13 cellular contexts compared by ENCODE assay signal in genomic region chr2:168530980-168531379, GRCh38.
A peak's percentile ranks its signal among the peaks of the same experiment; 100 is the strongest.
DNase-seq lines count a peak whose midpoint lies in the region; ATAC-seq and TF ChIP-seq lines count a peak whose summit lies in the region.
"Had no signal": no experiment of that assay in that cellular context is flagged by ENCODE, and none has a peak within 500 bp of the region (broad histone marks: within the 10 kb centered on the region; RNA-seq: fewer than 3 reads in every experiment).

No MANE protein-coding gene starts in this region.

- no peaks in the 10 kb centered on the region for H3K27me3 Mint-ChIP-seq in T-helper 17 cell
- H3K27me3 Mint-ChIP-seq: CD4-positive, CD25-positive, alpha-beta regulatory T cell; central memory CD8-positive, alpha-beta T cell had no signal

- no peaks in the 10 kb centered on the region for H3K9me3 ChIP-seq in T-helper 17 cell (ENCODE audit: control insufficient read depth, low read length, poor library complexity, severe bottlenecking)
- H3K9me3 ChIP-seq: thoracic aorta had no signal

- peaks cover 19% of the 10 kb centered on the region for H3K4me1 Mint-ChIP-seq in T-helper 17 cell

- H3K4me3 Mint-ChIP-seq in T-helper 17 cell: no peak overlapping the region
- H3K4me3 Mint-ChIP-seq: CD4-positive, CD25-positive, alpha-beta regulatory T cell; central memory CD8-positive, alpha-beta T cell had no signal

- peak; percentile 51 for ATAC-seq in GM19455 (IDR thresholded peaks at IDR 0.05; ENCODE audit: unreplicated experiment)
- ATAC-seq in T-helper 17 cell: no peak
- no peak for ATAC-seq in HG03108 (IDR thresholded peaks at IDR 0.05; ENCODE audit: unreplicated experiment)
- no peak for ATAC-seq in HG02870 (IDR thresholded peaks at IDR 0.05; ENCODE audit: unreplicated experiment)

- TF ChIP-seq CTCF in AG10803 (conservative IDR thresholded peaks at IDR 0.05; ENCODE audit: low read length) (no peak), fibroblast of mammary gland (conservative IDR thresholded peaks at IDR 0.05; ENCODE audit: control insufficient read depth, insufficient read depth, low read depth, low read length) (no peak)

- H3K4me3 ChIP-seq in AG10803 (ENCODE audit: low read length): no peak overlapping the region
- no peak overlapping the region for H3K4me3 ChIP-seq in fibroblast of mammary gland (ENCODE audit: control insufficient read depth, low read depth, low read length)
- H3K4me3 ChIP-seq: thoracic aorta had no signal

- DNase-seq in AG10803 (ENCODE audit: low read depth): peak; percentile 78
- peak; percentile 70 to 72 for DNase-seq in Kasumi-1 (lab: John Stamatoyannopoulos, UW)
- DNase-seq in fibroblast of mammary gland (ENCODE audit: low read depth): peak; percentile 73
- DNase-seq in T-helper 17 cell: no peak
- DNase-seq in activated CD4-positive, alpha-beta T cell treated with anti-CD3 and anti-CD28 coated beads for 1 hour: no peak
- DNase-seq: activated CD8-positive, alpha-beta memory T cell treated with anti-CD3 and anti-CD28 coated beads for 24 hours; CD4-positive, CD25-positive, alpha-beta regulatory T cell; kidney had no signal

- peaks cover 2% of the 10 kb centered on the region for H3K36me3 Mint-ChIP-seq in T-helper 17 cell (ENCODE audit: low read depth)
- H3K36me3 Mint-ChIP-seq: CD4-positive, CD25-positive, alpha-beta regulatory T cell had no signal

- H3K27ac Mint-ChIP-seq in T-helper 17 cell: no peak overlapping the region
- H3K27ac Mint-ChIP-seq: CD4-positive, CD25-positive, alpha-beta regulatory T cell had no signal

Comparison
In these comparisons a context has a peak if more than half of its experiments do, and no peak if none do; other contexts are left out.
1. DNase-seq: peak in AG10803 (single experiment), Kasumi-1 (2 of 2) and fibroblast of mammary gland (single experiment); none in T-helper 17 cell (0 of 3) and activated CD4-positive, alpha-beta T cell treated with anti-CD3 and anti-CD28 coated beads for 1 hour (single experiment).